In genomic region chr15:23378946-23379345, GRCh38 we compare ENCODE assay signal across 14 cellular contexts. TPM values are rescaled to one million over a fixed set of nuclear protein-coding genes. Genes with fewer than 3 reads are reported as not detected.
"Had no signal": no experiment of that assay in that cellular context is flagged by ENCODE, and none has a peak within 500 bp of the region (broad histone marks: within the 10 kb centered on the region; RNA-seq: fewer than 3 reads in every experiment).

No MANE protein-coding gene starts in this region.

RNA-seq across cellular contexts. Expression of gene GOLGA8S, which starts 24.4 kb away (rescaled TPM):
- total RNA-seq: suprapubic skin, transverse colon, vagina had no signal

RNA-seq across cellular contexts. Expression of gene GOLGA6L26, which starts 45.0 kb away (rescaled TPM):
- total RNA-seq: stomach, subcutaneous adipose tissue, suprapubic skin, temporal lobe, thoracic aorta, thyroid gland, tibial nerve, transverse colon, upper lobe of left lung, upper lobe of right lung, ureter, urinary bladder, uterus, vagina had no signal
